In the genomic region with DNA sequence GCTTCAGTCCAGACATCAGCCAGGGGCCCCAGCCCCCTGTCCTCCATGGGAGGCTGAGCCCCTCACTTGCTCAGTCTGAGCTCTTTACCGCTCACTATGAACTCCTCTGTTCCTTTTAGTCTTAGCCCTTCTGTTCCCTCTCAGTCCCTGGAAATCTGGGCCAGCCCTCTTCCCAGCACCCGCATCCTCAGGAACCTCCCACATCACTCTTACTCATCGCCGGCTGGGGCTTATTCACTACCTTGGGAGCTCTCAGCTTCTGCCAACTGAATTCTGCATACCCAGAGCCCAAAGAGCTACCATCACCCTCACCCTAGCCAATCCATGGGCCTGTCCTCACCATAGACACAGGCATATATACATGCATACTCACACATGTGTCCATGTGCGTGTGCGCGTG, we compare ENCODE assay signal across 19 cellular contexts. TPM values are rescaled to one million over a fixed set of nuclear protein-coding genes. Genes with fewer than 3 reads are reported as not detected.
DNase-seq lines count a peak whose midpoint lies in the region; ATAC-seq and TF ChIP-seq lines count a peak whose summit lies in the region.
"Had no signal": no experiment of that assay in that cellular context is flagged by ENCODE, and none has a peak within 500 bp of the region (broad histone marks: within the 10 kb centered on the region; RNA-seq: fewer than 3 reads in every experiment).

No MANE protein-coding gene starts in this region.

- H3K27ac ChIP-seq in GM23248 (no peak overlapping the region), SK-N-SH (ENCODE audit: low read depth in 2 of 2, low read length in 1 of 2) (no peak overlapping the region)

- in situ Hi-C loops in GM23248 (cut with MboI) = no loop called here

- TF ChIP-seq RAD21 in SK-N-SH (IDR thresholded peaks at IDR 0.05; ENCODE audit: low read length) = no peak

- no peak for TF ChIP-seq EP300 in SK-N-SH (IDR thresholded peaks at IDR 0.05; ENCODE audit: borderline replicate concordance in 1 of 2, low read depth in 1 of 2, low read length in 1 of 2)

- H3K4me1 ChIP-seq in GM23248 (ENCODE audit: insufficient read depth) (no peaks in the 10 kb centered on the region), SK-N-SH (ENCODE audit: control insufficient read depth in 1 of 2, insufficient read depth in 2 of 2, low read depth in 1 of 2, low read length in 1 of 2) (no peaks in the 10 kb centered on the region; a peak in 1 of 4 replicates)

- POLR2A ChIA-PET in SK-N-SH (lab: Yijun Ruan, JAX) = no interaction called here
- POLR2A ChIA-PET in GM10248 (lab: Yijun Ruan, JAX) = no interaction called here
- POLR2A ChIA-PET in activated CD8-positive, alpha-beta T cell treated with anti-CD3 and anti-CD28 coated beads, Interleukin-2, amount 10 ng/mL, durations not matched to agents 7 days and 5 days (lab: Charles Lee) = interaction anchor here (1.4 kb wide), 1 partner anchor 42 kb away, joined by 4 read pairs; no protein-coding TSS in a partner anchor

- H3F3A ChIP-seq in GM23248 (ENCODE audit: insufficient read depth) = 0 out of 2 replicates have a peak, but pooled peaks cover 4% of the 10 kb centered on the region
- no peaks in the 10 kb centered on the region for H3F3A ChIP-seq in SK-N-SH (replicated peaks; ENCODE audit: insufficient read depth)

- no peak overlapping the region for H3K9ac ChIP-seq in GM23248
- H3K9ac ChIP-seq in SK-N-SH = no peak overlapping the region

- no peaks in the 10 kb centered on the region for H3K36me3 ChIP-seq in GM23248 (ENCODE audit: low read depth)
- H3K36me3 ChIP-seq in SK-N-SH (replicated peaks in 1 of 2; ENCODE audit: control insufficient read depth in 1 of 2, insufficient read depth in 2 of 2, low read length in 1 of 2) = no peaks in the 10 kb centered on the region

- H2AFZ ChIP-seq in GM23248 (0 out of 2 replicates have a peak overlapping the region, but pooled peaks have one; percentile 38), SK-N-SH (ENCODE audit: low read depth) (no peak overlapping the region)

- CTCF ChIA-PET in SK-N-SH (lab: Yijun Ruan, JAX) (interaction anchor here (0.5 to 17.9 kb wide), 10 partner anchors 8 to 185 kb away, joined by 3 to 496 read pairs (median 4); no protein-coding TSS in a partner anchor), GM10248 (lab: Yijun Ruan, JAX) (interaction anchor here (1.2 to 16.4 kb wide), 6 partner anchors 8 to 141 kb away, joined by 3 to 169 read pairs (median 6); no protein-coding TSS in a partner anchor)
- CTCF ChIA-PET in activated CD8-positive, alpha-beta T cell treated with anti-CD3 and anti-CD28 coated beads, Interleukin-2, amount 10 ng/mL, durations not matched to agents 7 days and 5 days (lab: Charles Lee) = interaction anchor here (1.1 to 4.0 kb wide), 2 partner anchors 8 to 10 kb away, joined by 3 to 18 read pairs; no protein-coding TSS in a partner anchor

- TF ChIP-seq CTCF in SK-N-SH (IDR thresholded peaks at IDR 0.05) (no peak), fibroblast of mammary gland (conservative IDR thresholded peaks at IDR 0.05; ENCODE audit: control insufficient read depth, insufficient read depth, low read depth, low read length) (no peak), GM10248 (IDR thresholded peaks at IDR 0.05; ENCODE audit: control extremely low read depth, extremely low read depth, low read depth, missing control alignments) (no peak)

- 42 to 50% methylated on average over 6 to 7 of the region's 7 CpGs for WGBS in GM23248 (ENCODE audit: low coverage in 1 of 2, low lambda C conversion rate in 2 of 2, missing lambda C conversion rate in 2 of 2), 2 experiments
- WGBS in SK-N-SH (ENCODE audit: low lambda C conversion rate) = 61% methylated on average over 7 of the region's 7 CpGs

- no peaks in the 10 kb centered on the region for H3K9me3 Mint-ChIP-seq in activated CD8-positive, alpha-beta T cell treated with anti-CD3 and anti-CD28 coated beads, Interleukin-2, amount 10 ng/mL, durations not matched to agents 7 days and 5 days (ENCODE audit: insufficient read depth)
- H3K9me3 Mint-ChIP-seq: activated naive CD4-positive, alpha-beta T cell treated with anti-CD3 and anti-CD28 coated beads for 36 hours; immature natural killer cell had no signal

- peaks cover 34% of the 10 kb centered on the region for H3K27me3 ChIP-seq in GM23248 (replicated peaks; ENCODE audit: insufficient read depth)
- peaks cover 16% of the 10 kb centered on the region; the same call in 1 of the 2 replicates for H3K27me3 ChIP-seq in SK-N-SH (ENCODE audit: insufficient read depth)

- H3K27me3 Mint-ChIP-seq in activated CD8-positive, alpha-beta T cell treated with anti-CD3 and anti-CD28 coated beads, Interleukin-2, amount 10 ng/mL, durations not matched to agents 7 days and 5 days (ENCODE audit: low read depth) = peaks cover 54% of the 10 kb centered on the region

- H3K4me3 ChIP-seq in GM23248 = no peak overlapping the region
- no peak overlapping the region for H3K4me3 ChIP-seq in SK-N-SH (ENCODE audit: low read depth in 2 of 2, low read length in 1 of 2)
- H3K4me3 ChIP-seq in fibroblast of mammary gland (ENCODE audit: control insufficient read depth, low read depth, low read length) = no peak overlapping the region

- DNase-seq in GM23248 (peak; percentile 96), SK-N-SH (no peak), fibroblast of mammary gland (ENCODE audit: low read depth) (peak; percentile 83), putamen (ENCODE audit: low spot score) (peak; percentile 58), germinal center (ENCODE audit: low spot score) (no peak), GM10248 (ENCODE audit: extremely low spot score) (no peak)
- DNase-seq in activated CD8-positive, alpha-beta T cell treated with anti-CD3 and anti-CD28 coated beads, Interleukin-2, amount 10 ng/mL, durations not matched to agents 7 days and 5 days = no peak
- DNase-seq: activated CD8-positive, alpha-beta memory T cell treated with anti-CD3 and anti-CD28 coated beads for 24 hours; activated naive CD4-positive, alpha-beta T cell treated with anti-CD3 and anti-CD28 coated beads for 36 hours; CD4-positive, CD25-positive, alpha-beta regulatory T cell; erythroblast; GDM1; immature natural killer cell; NCI-H1417; NCI-H526 treated with DMSO at 0.1 percent for 48 hours; stimulated activated CD4-positive, alpha-beta T cell treated with anti-CD3 and anti-CD28 coated beads, Interleukin-4, amount 100 ng/mL, for 24 hours; stimulated activated naive CD8-positive, alpha-beta T cell treated with anti-CD3 and anti-CD28 coated beads, Interleukin-15, Interleukin-2, amounts not matched to agents 100 U/mL and 50 U/mL, for 24 hours had no signal

- H3K4me1 Mint-ChIP-seq in activated CD8-positive, alpha-beta T cell treated with anti-CD3 and anti-CD28 coated beads, Interleukin-2, amount 10 ng/mL, durations not matched to agents 7 days and 5 days (ENCODE audit: low read depth) = peaks cover 2% of the 10 kb centered on the region

- no peak overlapping the region for H3K4me3 Mint-ChIP-seq in activated CD8-positive, alpha-beta T cell treated with anti-CD3 and anti-CD28 coated beads, Interleukin-2, amount 10 ng/mL, durations not matched to agents 7 days and 5 days
- H3K4me3 Mint-ChIP-seq: activated naive CD4-positive, alpha-beta T cell treated with anti-CD3 and anti-CD28 coated beads for 36 hours; CD4-positive, CD25-positive, alpha-beta regulatory T cell; immature natural killer cell had no signal

- H3K9me2 ChIP-seq in GM23248 (ENCODE audit: insufficient read depth) = no peaks in the 10 kb centered on the region
- H3K9me2 ChIP-seq in SK-N-SH = no peaks in the 10 kb centered on the region

- no peaks in the 10 kb centered on the region for H3K36me3 Mint-ChIP-seq in activated CD8-positive, alpha-beta T cell treated with anti-CD3 and anti-CD28 coated beads, Interleukin-2, amount 10 ng/mL, durations not matched to agents 7 days and 5 days (ENCODE audit: low read depth)
- H3K36me3 Mint-ChIP-seq: CD4-positive, CD25-positive, alpha-beta regulatory T cell had no signal

- H3K79me2 ChIP-seq in GM23248 (ENCODE audit: insufficient read depth) (no peaks in the 10 kb centered on the region), SK-N-SH (ENCODE audit: insufficient read depth) (no peaks in the 10 kb centered on the region)

- no peak overlapping the region for H3K4me2 ChIP-seq in GM23248 (ENCODE audit: unreplicated experiment)
- no peak overlapping the region for H3K4me2 ChIP-seq in SK-N-SH

- H4K20me1 ChIP-seq in GM23248 (ENCODE audit: insufficient read depth) (no peaks in the 10 kb centered on the region), SK-N-SH (ENCODE audit: insufficient read depth) (no peaks in the 10 kb centered on the region)

- no peak overlapping the region for H3K27ac Mint-ChIP-seq in activated CD8-positive, alpha-beta T cell treated with anti-CD3 and anti-CD28 coated beads, Interleukin-2, amount 10 ng/mL, durations not matched to agents 7 days and 5 days
- H3K27ac Mint-ChIP-seq: activated naive CD4-positive, alpha-beta T cell treated with anti-CD3 and anti-CD28 coated beads for 36 hours; CD4-positive, CD25-positive, alpha-beta regulatory T cell; immature natural killer cell had no signal

- ATAC-seq in HG03457 (IDR thresholded peaks at IDR 0.05; ENCODE audit: unreplicated experiment) = no peak
- ATAC-seq in activated CD8-positive, alpha-beta T cell treated with anti-CD3 and anti-CD28 coated beads, Interleukin-2, amount 10 ng/mL, durations not matched to agents 7 days and 5 days = no peak
- ATAC-seq: stimulated activated naive CD8-positive, alpha-beta T cell treated with anti-CD3 and anti-CD28 coated beads, Interleukin-15, Interleukin-2, amounts not matched to agents 100 U/mL and 50 U/mL, for 24 hours had no signal

- H3K9me3 ChIP-seq in GM23248 (ENCODE audit: low read depth) = no peaks in the 10 kb centered on the region
- no peaks in the 10 kb centered on the region for H3K9me3 ChIP-seq in SK-N-SH

TF ChIP-seq in SK-N-SH, 30 proteins besides CTCF, POLR2A, EP300 and RAD21:
- TF ChIP-seq GATA2 (CRISPR knock-in tag; IDR thresholded peaks at IDR 0.05) (no peak), FOSL2 (IDR thresholded peaks at IDR 0.05; ENCODE audit: borderline replicate concordance, low read depth) (peak; percentile 54), SMC3 (IDR thresholded peaks at IDR 0.05; ENCODE audit: low read depth, low read length) (no peak)

RNA-seq across cellular contexts. Expression of gene KNCN, which starts 11.5 kb away (rescaled TPM):
- total RNA-seq in GM23248 (2014; rRNA removed; shearing (Covaris generic)) = not detected in 2 replicates
- not detected in 2 replicates for polyA plus RNA-seq in GM23248 (2016; fragmentation: Nextera tagmentation; extraction: Ambion mirVana)
- not detected in 2 replicates for polyA plus RNA-seq in SK-N-SH (2012; rRNA removed)
- polyA plus RNA-seq in SK-N-SH (2012; cell fraction: cytosol; rRNA removed) = not detected in 2 replicates
- polyA plus RNA-seq in SK-N-SH (2012; cell fraction: nucleus; rRNA removed) = not detected in 2 replicates
- total RNA-seq in activated CD8-positive, alpha-beta T cell treated with anti-CD3 and anti-CD28 coated beads, Interleukin-2, amount 10 ng/mL, durations not matched to agents 7 days and 5 days = not detected
- total RNA-seq: activated naive CD4-positive, alpha-beta T cell treated with anti-CD3 and anti-CD28 coated beads for 36 hours; CD4-positive, CD25-positive, alpha-beta regulatory T cell; cerebellum had no signal
- polyA plus RNA-seq: CD4-positive, CD25-positive, alpha-beta regulatory T cell; immature natural killer cell had no signal

RNA-seq across cellular contexts. Expression of gene DMBX1, which starts 50.3 kb away (rescaled TPM):
- not detected in 2 replicates for total RNA-seq in GM23248 (2014; rRNA removed; shearing (Covaris generic))
- not detected in 2 replicates for polyA plus RNA-seq in GM23248 (2016; fragmentation: Nextera tagmentation; extraction: Ambion mirVana)
- not detected in 2 replicates for polyA plus RNA-seq in SK-N-SH (2012; rRNA removed)
- 0.01 TPM in 1 of 2 replicates, not detected in the other for polyA plus RNA-seq in SK-N-SH (2012; cell fraction: cytosol; rRNA removed)
- polyA plus RNA-seq in SK-N-SH (2012; cell fraction: nucleus; rRNA removed) = not detected in 2 replicates
- total RNA-seq in activated CD8-positive, alpha-beta T cell treated with anti-CD3 and anti-CD28 coated beads, Interleukin-2, amount 10 ng/mL, durations not matched to agents 7 days and 5 days = under 1 TPM in 1 of 2 experiments, not detected in 1; 0.08 TPM
- total RNA-seq: activated naive CD4-positive, alpha-beta T cell treated with anti-CD3 and anti-CD28 coated beads for 36 hours; CD4-positive, CD25-positive, alpha-beta regulatory T cell had no signal
- polyA plus RNA-seq: CD4-positive, CD25-positive, alpha-beta regulatory T cell; immature natural killer cell had no signal

Comparison
In these comparisons a context has a peak if more than half of its experiments do, and no peak if none do; other contexts are left out.
1. DNase-seq: peak in GM23248 (single experiment), fibroblast of mammary gland (single experiment) and putamen (single experiment); none in SK-N-SH (single experiment), germinal center (single experiment), GM10248 (single experiment) and activated CD8-positive, alpha-beta T cell treated with anti-CD3 and anti-CD28 coated beads, Interleukin-2, amount 10 ng/mL, durations not matched to agents 7 days and 5 days (single experiment).